19 cellular contexts compared by ENCODE assay signal in the genomic region with DNA sequence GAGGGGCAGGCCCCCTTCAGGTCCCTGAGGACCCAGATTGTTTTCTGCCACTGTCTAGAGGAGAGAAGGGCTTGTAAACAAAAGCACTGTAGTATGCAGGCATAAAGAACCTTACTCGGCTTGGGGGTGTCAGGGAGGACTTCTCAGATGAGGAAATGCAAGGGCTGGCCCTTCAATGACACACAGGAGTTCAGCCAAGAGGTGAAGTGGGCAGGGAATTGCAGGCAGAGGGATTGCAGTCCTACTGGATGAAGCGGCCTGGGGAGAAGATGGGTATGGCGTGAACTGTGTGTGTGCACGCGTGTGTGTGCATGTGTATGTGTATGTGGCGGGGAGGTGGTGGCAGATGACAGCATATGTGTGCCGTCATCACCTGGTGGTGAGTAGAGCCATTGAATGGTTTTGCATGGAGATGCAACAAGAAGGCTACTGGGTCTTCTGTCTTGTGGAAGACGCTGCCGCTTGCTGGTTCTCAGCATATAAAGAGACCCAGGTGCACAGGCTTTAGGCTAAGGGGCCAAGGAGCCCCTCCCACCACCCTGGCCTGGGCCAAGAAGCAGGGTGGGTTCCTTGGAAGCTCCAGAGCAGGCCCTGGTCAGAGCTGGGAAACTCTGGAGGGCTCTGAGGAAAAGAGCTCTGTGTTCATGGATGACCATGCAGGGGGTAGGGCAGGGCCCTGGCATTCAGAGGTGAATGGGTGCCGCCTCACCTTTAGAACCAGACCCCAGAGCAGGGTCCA. TPM values are rescaled to one million over a fixed set of nuclear protein-coding genes. Genes with fewer than 3 reads are reported as not detected.
DNase-seq lines count a peak whose midpoint lies in the region; ATAC-seq, FAIRE-seq and TF ChIP-seq lines count a peak whose summit lies in the region.
"Had no signal": no experiment of that assay in that cellular context is flagged by ENCODE, and none has a peak within 500 bp of the region (broad histone marks: within the 10 kb centered on the region; RNA-seq: fewer than 3 reads in every experiment).

No MANE protein-coding gene starts in this region.

- TF ChIP-seq POLR2A in Peyer's patch (IDR thresholded peaks at IDR 0.05) (no peak), adrenal gland (IDR thresholded peaks at IDR 0.05) (no peak), vagina (IDR thresholded peaks at IDR 0.05) (no peak)

- no peaks in the 10 kb centered on the region for H3K36me3 Mint-ChIP-seq in T-helper 2 cell treated with Interferon-gamma antibody and Interleukin-4, amounts not matched to agents 5 μg/mL and 100 μg/mL, for 36 hours (ENCODE audit: low read depth)

- H3K9me3 Mint-ChIP-seq in T-helper 2 cell treated with Interferon-gamma antibody and Interleukin-4, amounts not matched to agents 5 μg/mL and 100 μg/mL, for 36 hours: no peaks in the 10 kb centered on the region

- DNase-seq in Peyer's patch: peak in 2 of 3 donors; percentile 40 to 42
- peak in 6 of 7 donors; percentile 0 to 36 (median 10) for DNase-seq in adrenal gland
- DNase-seq in right cardiac atrium: peak in 2 of 3 donors; percentile 11 to 26
- DNase-seq in small intestine: no peak
- no peak for DNase-seq in T-helper 2 cell treated with Interferon-gamma antibody and Interleukin-4, amounts not matched to agents 5 μg/mL and 100 μg/mL, for 36 hours (ENCODE audit: low spot score)
- no peak for DNase-seq in amniotic stem cell (lab: John Stamatoyannopoulos, UW)
- DNase-seq in vagina (ENCODE audit: extremely low spot score in 2 of 2): no peak
- DNase-seq: activated gamma-delta T cell treated with Interleukin-2 at 50 U/mL for 16 hours, COR-L47, EL, Kasumi-1, mammary epithelial cell, NCI-H1417, retina had no signal

- no peaks in the 10 kb centered on the region for H3K27me3 Mint-ChIP-seq in T-helper 2 cell treated with Interferon-gamma antibody and Interleukin-4, amounts not matched to agents 5 μg/mL and 100 μg/mL, for 36 hours (ENCODE audit: low read depth)

- H3K36me3 ChIP-seq in Peyer's patch (no peaks in the 10 kb centered on the region), adrenal gland (replicated peaks in 1 of 2) (no peaks in the 10 kb centered on the region), small intestine (ENCODE audit: control insufficient read depth in 2 of 2, insufficient read depth in 2 of 2, low read length in 2 of 2) (no peaks in the 10 kb centered on the region), vagina (no peaks in the 10 kb centered on the region)
- H3K36me3 ChIP-seq: breast epithelium, esophagus muscularis mucosa had no signal

- no peak for ATAC-seq in right cardiac atrium
- ATAC-seq: Panc1 had no signal

- peak overlapping the region in 1 of 4 donors; percentile 94 for H3K27ac ChIP-seq in Peyer's patch
- H3K27ac ChIP-seq in adrenal gland: no peak overlapping the region
- H3K27ac ChIP-seq in right cardiac atrium (ENCODE audit: low read length): peak overlapping the region; percentile 39
- peak overlapping the region; percentile 64 to 67 for H3K27ac ChIP-seq in small intestine (ENCODE audit: low read depth in 1 of 2, low read length in 1 of 2)
- H3K27ac ChIP-seq in vagina: no peak overlapping the region
- H3K27ac ChIP-seq: breast epithelium, esophagus muscularis mucosa had no signal

- WGBS in adrenal gland, 4 donors: 89 to 91% (median 90%) methylated on average over 9 to 10 of the region's 10 CpGs
- 89% methylated on average over 10 of the region's 10 CpGs for WGBS in right cardiac atrium
- WGBS in small intestine, 3 donors: 87 to 89% (median 88%) methylated on average over 10 of the region's 10 CpGs

- TF ChIP-seq CTCF in Peyer's patch (IDR thresholded peaks at IDR 0.05) (no peak), adrenal gland (IDR thresholded peaks at IDR 0.05) (no peak), vagina (IDR thresholded peaks at IDR 0.05) (no peak)

- no peak overlapping the region for H3K27ac Mint-ChIP-seq in T-helper 2 cell treated with Interferon-gamma antibody and Interleukin-4, amounts not matched to agents 5 μg/mL and 100 μg/mL, for 36 hours

- H3K4me1 ChIP-seq in Peyer's patch (peaks cover 0 to 45% (median 0%) of the 10 kb centered on the region in 4 donors), adrenal gland (replicated peaks in 1 of 2) (peaks cover 0 to 8% of the 10 kb centered on the region in 2 donors), right cardiac atrium (ENCODE audit: control insufficient read depth, insufficient read depth, low read length) (no peaks in the 10 kb centered on the region), small intestine (ENCODE audit: control insufficient read depth in 2 of 2, insufficient read depth in 1 of 2, low read depth in 1 of 2, low read length in 1 of 2) (peaks cover 2 to 12% of the 10 kb centered on the region in 2 donors), vagina (peaks cover 11% of the 10 kb centered on the region)
- H3K4me1 ChIP-seq: breast epithelium, esophagus muscularis mucosa had no signal

- no peak overlapping the region for H3K4me3 Mint-ChIP-seq in T-helper 2 cell treated with Interferon-gamma antibody and Interleukin-4, amounts not matched to agents 5 μg/mL and 100 μg/mL, for 36 hours

- H3K9me3 ChIP-seq in Peyer's patch (no peaks in the 10 kb centered on the region), adrenal gland (replicated peaks in 1 of 3) (no peaks in the 10 kb centered on the region), right cardiac atrium (ENCODE audit: control insufficient read depth, low read length) (no peaks in the 10 kb centered on the region), small intestine (ENCODE audit: control insufficient read depth, low read depth) (no peaks in the 10 kb centered on the region), vagina (no peaks in the 10 kb centered on the region)
- H3K9me3 ChIP-seq: breast epithelium, esophagus muscularis mucosa had no signal

- peaks cover 7% of the 10 kb centered on the region for H3K4me1 Mint-ChIP-seq in T-helper 2 cell treated with Interferon-gamma antibody and Interleukin-4, amounts not matched to agents 5 μg/mL and 100 μg/mL, for 36 hours (ENCODE audit: low read depth)

- no peak overlapping the region for H3K4me3 ChIP-seq in Peyer's patch
- no peak overlapping the region for H3K4me3 ChIP-seq in adrenal gland
- H3K4me3 ChIP-seq in right cardiac atrium (ENCODE audit: low read length): no peak overlapping the region
- no peak overlapping the region for H3K4me3 ChIP-seq in small intestine (ENCODE audit: low read depth in 1 of 2, low read length in 2 of 2)
- no peak overlapping the region for H3K4me3 ChIP-seq in vagina
- H3K4me3 ChIP-seq: breast epithelium, esophagus muscularis mucosa had no signal

- H3K27me3 ChIP-seq in Peyer's patch (no peaks in the 10 kb centered on the region), adrenal gland (no peaks in the 10 kb centered on the region), right cardiac atrium (ENCODE audit: control insufficient read depth, insufficient read depth) (no peaks in the 10 kb centered on the region), small intestine (ENCODE audit: control insufficient read depth in 2 of 2, insufficient read depth in 2 of 2, low read length in 2 of 2) (no peaks in the 10 kb centered on the region), vagina (no peaks in the 10 kb centered on the region)
- H3K27me3 ChIP-seq: breast epithelium, esophagus muscularis mucosa had no signal

- intact Hi-C loops in adrenal gland (cut with DNase I) (no loop called here), right cardiac atrium (cut with DNase I) (no loop called here), vagina (cut with DNase I) (no loop called here)

- no peak for FAIRE-seq in small intestine (lab: Jason Lieb, UNC)

RNA-seq across cellular contexts. Expression of a gene that starts 4.0 kb away (rescaled TPM):
- 100 to 1,000 TPM; 263 to 745 (median 649) TPM for total RNA-seq in Peyer's patch
- total RNA-seq in adrenal gland: under 1 TPM in 1 of 8 donors, not detected in 7; 0.32 TPM
- polyA plus RNA-seq in adrenal gland: under 1 TPM in 1 of 3 donors, not detected in 2; 0.08 TPM
- not detected for total RNA-seq in right cardiac atrium
- not detected for polyA plus RNA-seq in right cardiac atrium
- polyA plus RNA-seq in small intestine: 100 to 1,000 TPM; 167 to 736 (median 425) TPM
- total RNA-seq in vagina: not detected
- total RNA-seq: glomerular endothelial cell, mammary epithelial cell had no signal
- polyA plus RNA-seq: mammary epithelial cell, neural cell had no signal

RNA-seq across cellular contexts. Expression of a gene that starts 26.9 kb away (rescaled TPM):
- total RNA-seq in Peyer's patch: 10 to 100 TPM; 16.3 to 72.6 (median 32.4) TPM
- 100 to 1,000 TPM in 2 of 8 donors, 10 to 100 TPM in 6; 14.5 to 117 (median 58.2) TPM for total RNA-seq in adrenal gland
- polyA plus RNA-seq in adrenal gland: 10 to 100 TPM; 50.2 to 88.1 (median 74.1) TPM
- 100 to 1,000 TPM in 2 of 4 donors, 10 to 100 TPM in 2; 65.5 to 150 (median 112) TPM for total RNA-seq in right cardiac atrium
- polyA plus RNA-seq in right cardiac atrium: 279 TPM
- polyA plus RNA-seq in small intestine: 100 to 1,000 TPM in 1 of 3 donors, 10 to 100 TPM in 2; 71.6 to 169 (median 88.2) TPM
- 199 TPM for total RNA-seq in vagina

RNA-seq across cellular contexts. Expression of a gene that starts 55.7 kb away (rescaled TPM):
- total RNA-seq in Peyer's patch: 1 to 10 TPM in 2 of 4 donors, under 1 TPM in 1, not detected in 1; 0.85 to 5.0 (median 2.0) TPM
- total RNA-seq in adrenal gland: 1 to 10 TPM in 7 of 8 donors, under 1 TPM in 1; 0.48 to 5.5 (median 3.3) TPM
- 10 to 100 TPM in 1 of 3 donors, 1 to 10 TPM in 2; 1.6 to 10.5 (median 9.5) TPM for polyA plus RNA-seq in adrenal gland
- total RNA-seq in right cardiac atrium: 10 to 100 TPM in 2 of 4 donors, 1 to 10 TPM in 2; 5.3 to 13.7 (median 10.0) TPM
- polyA plus RNA-seq in right cardiac atrium: 7.8 TPM
- polyA plus RNA-seq in small intestine: 1 to 10 TPM in 2 of 3 donors, not detected in 1; 1.1 to 3.0 TPM
- total RNA-seq in vagina: 21.1 TPM
- total RNA-seq: glomerular endothelial cell, mammary epithelial cell had no signal
- polyA plus RNA-seq: mammary epithelial cell, neural cell had no signal

Comparison
In these comparisons a context has a peak if more than half of its experiments do, and no peak if none do; other contexts are left out.
1. DNase-seq: peak in Peyer's patch (2 of 3), adrenal gland (6 of 7) and right cardiac atrium (2 of 3); none in small intestine (single experiment), T-helper 2 cell treated with Interferon-gamma antibody and Interleukin-4, amounts not matched to agents 5 μg/mL and 100 μg/mL, for 36 hours (single experiment), amniotic stem cell (single experiment) and vagina (0 of 2).
2. H3K27ac ChIP-seq: peak in right cardiac atrium (single experiment) and small intestine (2 of 2); none in adrenal gland (0 of 5) and vagina (single experiment).
3. RNA of a gene that starts 4.0 kb away (total RNA-seq): 263 to 745 TPM in Peyer's patch; 0.32 TPM in adrenal gland, not detected in right cardiac atrium and not detected in vagina (single experiment); every median in the first group is over 100 times any median in the second.